ENCODE assay signal across 26 cellular contexts in the genomic region with DNA sequence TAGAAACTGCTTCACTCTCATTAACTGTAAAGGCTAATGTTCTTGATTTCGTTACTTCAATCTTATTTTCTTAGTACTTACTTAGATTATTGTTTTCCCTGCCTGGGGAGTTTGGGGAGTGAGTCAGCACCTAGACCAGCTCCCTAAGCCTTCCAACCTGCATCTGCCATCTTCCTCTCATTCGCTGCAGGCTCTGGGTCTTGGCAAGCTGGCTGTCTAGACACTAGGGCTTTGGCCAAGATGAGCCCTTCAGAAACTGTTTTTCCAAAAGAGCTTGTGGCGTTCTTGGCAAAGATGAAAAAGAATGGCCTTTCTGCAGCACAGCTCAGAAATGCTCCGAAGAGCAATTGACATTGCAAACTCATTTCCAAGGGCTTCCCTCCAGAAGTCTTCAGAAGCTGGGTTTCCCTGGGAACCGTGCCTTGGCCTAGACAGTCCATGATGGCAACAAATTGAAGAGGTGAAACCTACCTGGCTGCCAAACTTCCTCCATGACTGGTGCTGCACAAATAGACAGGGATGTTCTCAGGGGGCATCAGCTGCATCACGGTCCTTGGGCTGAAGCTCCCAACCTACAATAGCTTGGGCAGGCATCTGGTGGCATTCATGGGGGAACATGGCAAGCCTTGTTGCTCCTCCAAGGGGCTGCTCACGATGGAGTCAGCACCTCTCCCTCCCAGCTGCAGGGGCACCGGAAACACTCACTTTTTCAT.
DNase-seq lines count a peak whose midpoint lies in the region; ATAC-seq and TF ChIP-seq lines count a peak whose summit lies in the region.
"Had no signal": no experiment of that assay in that cellular context is flagged by ENCODE, and none has a peak within 500 bp of the region (broad histone marks: within the 10 kb centered on the region; RNA-seq: fewer than 3 reads in every experiment).

No MANE protein-coding gene starts in this region.

- peak; percentile 47 for DNase-seq in AG20443 (ENCODE audit: low spot score)
- peak; percentile 48 for DNase-seq in HT1080 (ENCODE audit: low read depth)
- peak; percentile 40 for DNase-seq in astrocyte of the spinal cord (ENCODE audit: low read depth, low spot score)
- peak; percentile 50 for DNase-seq in medulla oblongata (ENCODE audit: extremely low spot score)
- DNase-seq in activated T-cell treated with anti-CD3 and anti-CD28 coated beads, Interleukin-2, amount 50 U/mL, for 1 hour, result no peak
- no peak for DNase-seq in NCI-H187 (lab: John Stamatoyannopoulos, UW)
- DNase-seq: activated CD4-positive, alpha-beta T cell treated with anti-CD3 and anti-CD28 coated beads for 36 hours; activated CD8-positive, alpha-beta T cell treated with anti-CD3 and anti-CD28 coated beads for 36 hours; CD4-positive, alpha-beta memory T cell; cortex of kidney; erythroblast; foreskin fibroblast; heart right ventricle; Kasumi-1; naive thymus-derived CD4-positive, alpha-beta T cell; NCI-H1694; NCI-H2171; NCI-H524 treated with DMSO at 0.1 percent for 48 hours; psoas muscle; SHP77 treated with DMSO at 0.1 percent for 48 hours; stimulated activated CD4-positive, alpha-beta T cell treated with anti-CD3 and anti-CD28 coated beads, Interleukin-4, amount 100 ng/mL, for 1 hour had no signal

- no peak for TF ChIP-seq CTCF in astrocyte of the spinal cord (IDR thresholded peaks at IDR 0.05; ENCODE audit: low read depth, low read length)

- in situ Hi-C loops in astrocyte of the spinal cord (cut with HindIII; ENCODE audit: low sequenced_read_pairs), result no loop called here

- ATAC-seq in HG03280 (IDR thresholded peaks at IDR 0.05; ENCODE audit: unreplicated experiment) (no peak), SK-N-SH treated with all-trans-retinoic acid at 6 μM for 48 hours (no peak)
- ATAC-seq: activated CD4-positive, alpha-beta T cell treated with anti-CD3 and anti-CD28 coated beads for 36 hours; activated CD8-positive, alpha-beta T cell treated with anti-CD3 and anti-CD28 coated beads for 36 hours; heart right ventricle; naive thymus-derived CD4-positive, alpha-beta T cell; Panc1; psoas muscle had no signal

- H3K4me3 ChIP-seq in astrocyte of the spinal cord (ENCODE audit: low read depth, low read length), result no peak overlapping the region
- H3K4me3 ChIP-seq: HAP-1, heart right ventricle, psoas muscle, tibial nerve had no signal

TF ChIP-seq in SK-N-SH treated with all-trans-retinoic acid at 6 μM for 48 hours, 23 proteins besides CTCF, POLR2A, EP300 and RAD21:
- TF ChIP-seq GLIS3 (CRISPR knock-in tag; IDR thresholded peaks at IDR 0.05) (no peak), TCF4 (CRISPR knock-in tag; IDR thresholded peaks at IDR 0.05; ENCODE audit: borderline replicate concordance) (no peak)

Comparison
In these comparisons a context has a peak if more than half of its experiments do, and no peak if none do; other contexts are left out.
1. DNase-seq: peak in AG20443 (single experiment), HT1080 (single experiment), astrocyte of the spinal cord (single experiment) and medulla oblongata (single experiment); none in activated T-cell treated with anti-CD3 and anti-CD28 coated beads, Interleukin-2, amount 50 U/mL, for 1 hour (single experiment) and NCI-H187 (0 of 2).